In genomic region chr19:49514151-49514550, GRCh38 we compare ENCODE assay signal across 7 cellular contexts. TPM values are rescaled to one million over a fixed set of nuclear protein-coding genes. Genes with fewer than 3 reads are reported as not detected.
DNase-seq lines count a peak whose midpoint lies in the region; ATAC-seq and TF ChIP-seq lines count a peak whose summit lies in the region.
"Had no signal": no experiment of that assay in that cellular context is flagged by ENCODE, and none has a peak within 500 bp of the region (broad histone marks: within the 10 kb centered on the region; RNA-seq: fewer than 3 reads in every experiment).

No MANE protein-coding gene starts in this region.

- no peak for TF ChIP-seq POLR2A in heart left ventricle (IDR thresholded peaks at IDR 0.05)

- H3K27me3 ChIP-seq in heart left ventricle (no peaks in the 10 kb centered on the region), right atrium auricular region (no peaks in the 10 kb centered on the region), iPS-15b (ENCODE audit: control insufficient read depth, insufficient read depth, low read length) (no peaks in the 10 kb centered on the region)

- no peaks in the 10 kb centered on the region for H3K9me3 ChIP-seq in heart left ventricle
- H3K9me3 ChIP-seq in right atrium auricular region: no peaks in the 10 kb centered on the region
- no peaks in the 10 kb centered on the region for H3K9me3 ChIP-seq in iPS-15b (ENCODE audit: control insufficient read depth, insufficient read depth, low read length)

- whole genome bisulfite sequencing in heart left ventricle, 4 donors: 87 to 92% (median 88%) methylated on average over 18 to 21 of the region's 21 CpGs

- H3K4me3 Mint-ChIP-seq in type B pancreatic cell: peak overlapping the region; percentile 85

- peak overlapping the region in 7 of 12 donors; percentile 75 to 92 (median 90) for H3K27ac ChIP-seq in heart left ventricle
- H3K27ac ChIP-seq in right atrium auricular region: peak overlapping the region in 1 of 2 donors; percentile 91
- H3K27ac ChIP-seq: C4-2B had no signal

- H3K9ac ChIP-seq in iPS-15b (ENCODE audit: low read depth, low read length): peak overlapping the region; percentile 73

- H3K4me1 ChIP-seq in heart left ventricle: peaks cover 0 to 54% (median 19%) of the 10 kb centered on the region in 12 donors
- peaks cover 0 to 26% of the 10 kb centered on the region in 2 donors for H3K4me1 ChIP-seq in right atrium auricular region
- H3K4me1 ChIP-seq in iPS-15b (ENCODE audit: control insufficient read depth, insufficient read depth, low read length): peaks cover 2% of the 10 kb centered on the region

- no peaks in the 10 kb centered on the region for H3K36me3 Mint-ChIP-seq in type B pancreatic cell

- H3K27ac Mint-ChIP-seq in type B pancreatic cell: peak overlapping the region; percentile 61

- intact Hi-C loops in heart left ventricle (cut with DNase I): no loop called here

- DNase-seq in heart left ventricle (peak in 1 of 5 donors; percentile 11), right atrium auricular region (ENCODE audit: low spot score) (no peak), type B pancreatic cell (ENCODE audit: extremely low spot score, unreplicated experiment) (no peak), cerebellum (ENCODE audit: low spot score) (no peak)

- H3K9me3 Mint-ChIP-seq in type B pancreatic cell: no peaks in the 10 kb centered on the region

- H3K36me3 ChIP-seq in heart left ventricle (peaks cover 0 to 26% (median 0%) of the 10 kb centered on the region in 9 donors), right atrium auricular region (no peaks in the 10 kb centered on the region), iPS-15b (ENCODE audit: control insufficient read depth, insufficient read depth, low read length) (peaks cover 6% of the 10 kb centered on the region)

- H3K4me1 Mint-ChIP-seq in type B pancreatic cell (ENCODE audit: unreplicated experiment): peaks cover 19% of the 10 kb centered on the region

- H3K27me3 Mint-ChIP-seq in type B pancreatic cell: no peaks in the 10 kb centered on the region

- no peak for TF ChIP-seq CTCF in heart left ventricle (IDR thresholded peaks at IDR 0.05)
- TF ChIP-seq CTCF in right atrium auricular region (IDR thresholded peaks at IDR 0.05): no peak
- TF ChIP-seq CTCF in type B pancreatic cell (conservative IDR thresholded peaks at IDR 0.05): no peak

- no peak for ATAC-seq in heart left ventricle
- no peak for ATAC-seq in HG03135 (IDR thresholded peaks at IDR 0.05; ENCODE audit: unreplicated experiment)

- H3K4me3 ChIP-seq in heart left ventricle: peak overlapping the region in 9 of 12 donors; percentile 68 to 92 (median 79)
- H3K4me3 ChIP-seq in right atrium auricular region: peak overlapping the region in 1 of 2 donors; percentile 87
- H3K4me3 ChIP-seq in iPS-15b (ENCODE audit: low read depth, low read length): peak overlapping the region; percentile 65

RNA-seq across cellular contexts. Expression of gene FCGRT, which starts 1.7 kb away (rescaled TPM):
- 100 to 1,000 TPM in 2 of 9 donors, 10 to 100 TPM in 7; 57.3 to 317 (median 69.2) TPM for total RNA-seq in heart left ventricle
- polyA plus RNA-seq in heart left ventricle: 10 to 100 TPM; 46.7 to 54.6 TPM
- 100 to 1,000 TPM in 1 of 2 donors, 10 to 100 TPM in 1; 98.2 to 123 TPM for total RNA-seq in right atrium auricular region
- 102 and 106 TPM in 2 replicates for total RNA-seq in type B pancreatic cell (ENCODE audit: low replicate concordance)
- 22.7 TPM for total RNA-seq in cerebellum

RNA-seq across cellular contexts. Expression of gene RCN3, which starts 13.7 kb away (rescaled TPM):
- total RNA-seq in heart left ventricle (10 to 100 TPM in 4 of 9 donors, 1 to 10 TPM in 5; 3.8 to 50.8 (median 9.6) TPM), right atrium auricular region (10 to 100 TPM; 15.8 to 17.2 TPM), type B pancreatic cell (ENCODE audit: low replicate concordance) (4.5 and 12.1 TPM in 2 replicates), cerebellum (3.3 TPM)
- polyA plus RNA-seq in heart left ventricle: 10 to 100 TPM; 16.3 to 16.8 TPM

RNA-seq across cellular contexts. Expression of gene RPS11, which starts 17.9 kb away (rescaled TPM):
- total RNA-seq in heart left ventricle (1,000 to 10,000 TPM in 5 of 9 donors, 100 to 1,000 TPM in 4; 778 to 1,895 (median 1,011) TPM), right atrium auricular region (1,000 to 10,000 TPM; 1,048 to 2,648 TPM), type B pancreatic cell (ENCODE audit: low replicate concordance) (2,401 and 2,461 TPM in 2 replicates), cerebellum (1,480 TPM)
- 1,000 to 10,000 TPM; 2,258 to 2,723 TPM for polyA plus RNA-seq in heart left ventricle

RNA-seq across cellular contexts. Expression of gene RPL13A, which starts 26.7 kb away (rescaled TPM):
- 1,000 to 10,000 TPM in 8 of 9 donors, 100 to 1,000 TPM in 1; 876 to 1,739 (median 1,261) TPM for total RNA-seq in heart left ventricle
- polyA plus RNA-seq in heart left ventricle: 1,000 to 10,000 TPM; 1,194 to 2,850 TPM
- total RNA-seq in right atrium auricular region: 1,000 to 10,000 TPM in 1 of 2 donors, 100 to 1,000 TPM in 1; 765 to 1,868 TPM
- total RNA-seq in type B pancreatic cell (ENCODE audit: low replicate concordance): 3,274 and 3,593 TPM in 2 replicates
- total RNA-seq in cerebellum: 1,311 TPM

RNA-seq across cellular contexts. Expression of gene FLT3LG, which starts 40.1 kb away (rescaled TPM):
- total RNA-seq in heart left ventricle (10 to 100 TPM in 1 of 9 donors, 1 to 10 TPM in 8; 1.7 to 13.4 (median 2.4) TPM), right atrium auricular region (1 to 10 TPM; 1.1 to 2.6 TPM), type B pancreatic cell (ENCODE audit: low replicate concordance) (1.9 and 2.0 TPM in 2 replicates), cerebellum (0.36 TPM)
- 1 to 10 TPM; 2.9 to 5.5 TPM for polyA plus RNA-seq in heart left ventricle
